8 cellular contexts compared by ENCODE assay signal in genomic region chr10:79068203-79068561, GRCh38. TPM values are rescaled to one million over a fixed set of nuclear protein-coding genes. Genes with fewer than 3 reads are reported as not detected.
DNase-seq lines count a peak whose midpoint lies in the region; ATAC-seq and TF ChIP-seq lines count a peak whose summit lies in the region.

No MANE protein-coding gene starts in this region.

- intact Hi-C loops in activated CD4-positive, alpha-beta memory T cell treated with anti-CD3 and anti-CD28 coated beads for 36 hours (cut with micrococcal nuclease), result loop anchor here (1.0 to 10.0 kb wide), 8 partner anchors 20 to 1036 kb away; partner anchors contain the start of gene RPS24
- intact Hi-C loops in esophagus squamous epithelium (cut with DNase I), result loop anchor here (5.0 kb wide), 2 partner anchors 96 to 129 kb away; no protein-coding TSS in a partner anchor

- H3K27ac Mint-ChIP-seq in activated CD4-positive, alpha-beta memory T cell treated with anti-CD3 and anti-CD28 coated beads for 36 hours, result no peak overlapping the region

- peak overlapping the region; percentile 76 for H3K4me3 Mint-ChIP-seq in activated CD4-positive, alpha-beta memory T cell treated with anti-CD3 and anti-CD28 coated beads for 36 hours

- CTCF ChIA-PET in activated CD4-positive, alpha-beta memory T cell treated with anti-CD3 and anti-CD28 coated beads for 36 hours (lab: Charles Lee), result interaction anchor here (1.2 to 1.4 kb wide), 2 partner anchors 99 to 180 kb away, joined by 3 to 4 read pairs; no protein-coding TSS in a partner anchor

- 0 to 3% methylated on average over 3 to 8 of the region's 17 CpGs for WGBS in esophagus squamous epithelium, 2 donors

- H3K4me1 Mint-ChIP-seq in activated CD4-positive, alpha-beta memory T cell treated with anti-CD3 and anti-CD28 coated beads for 36 hours (ENCODE audit: low read depth), result peaks cover 38% of the 10 kb centered on the region

- H3K36me3 Mint-ChIP-seq in activated CD4-positive, alpha-beta memory T cell treated with anti-CD3 and anti-CD28 coated beads for 36 hours, result no peaks in the 10 kb centered on the region

- H3K27ac ChIP-seq in esophagus squamous epithelium (peak overlapping the region; percentile 97 to 100 (median 98)), foreskin keratinocyte (no peak overlapping the region)

- H3K4me3 ChIP-seq in esophagus squamous epithelium (peak overlapping the region; percentile 84 to 96 (median 86)), retinal pigment epithelial cell (ENCODE audit: low read length) (peak overlapping the region; percentile 55)

- H3K9me3 ChIP-seq in esophagus squamous epithelium, result no peaks in the 10 kb centered on the region

- DNase-seq in AG08396 (ENCODE audit: low spot score) (peak; percentile 44), esophagus squamous epithelium (lab: John Stamatoyannopoulos, UW) (no peak), retinal pigment epithelial cell (ENCODE audit: low read depth) (no peak), foreskin keratinocyte (no peak)
- peak; percentile 47 for DNase-seq in activated CD4-positive, alpha-beta memory T cell treated with anti-CD3 and anti-CD28 coated beads for 36 hours
- no peak for DNase-seq in effector CD4-positive, alpha-beta T cell

- H3K9me3 Mint-ChIP-seq in activated CD4-positive, alpha-beta memory T cell treated with anti-CD3 and anti-CD28 coated beads for 36 hours, result no peaks in the 10 kb centered on the region

- TF ChIP-seq POLR2A in esophagus squamous epithelium (IDR thresholded peaks at IDR 0.05), result no peak

- H3K27me3 ChIP-seq in esophagus squamous epithelium, result no peaks in the 10 kb centered on the region
- H3K27me3 ChIP-seq in foreskin keratinocyte, result no peaks in the 10 kb centered on the region

- POLR2A ChIA-PET in activated CD4-positive, alpha-beta memory T cell treated with anti-CD3 and anti-CD28 coated beads for 36 hours (lab: Charles Lee), result interaction anchor here (1.8 kb wide), 1 partner anchor 94 kb away, joined by 8 read pairs; no protein-coding TSS in a partner anchor

- peaks cover 27 to 48% (median 32%) of the 10 kb centered on the region in 3 donors for H3K4me1 ChIP-seq in esophagus squamous epithelium
- H3K4me1 ChIP-seq in foreskin keratinocyte, result no peaks in the 10 kb centered on the region

- peak; percentile 5 for ATAC-seq in HG03196 (IDR thresholded peaks at IDR 0.05; ENCODE audit: unreplicated experiment)
- ATAC-seq in foreskin keratinocyte, result no peak
- ATAC-seq in GM19452 (IDR thresholded peaks at IDR 0.05; ENCODE audit: unreplicated experiment), result no peak

- H3K36me3 ChIP-seq in esophagus squamous epithelium, result no peaks in the 10 kb centered on the region

- no peaks in the 10 kb centered on the region for H3K27me3 Mint-ChIP-seq in activated CD4-positive, alpha-beta memory T cell treated with anti-CD3 and anti-CD28 coated beads for 36 hours

- TF ChIP-seq CTCF in esophagus squamous epithelium (IDR thresholded peaks at IDR 0.05) (no peak), retinal pigment epithelial cell (conservative IDR thresholded peaks at IDR 0.05; ENCODE audit: low read depth, low read length) (peak; percentile 11), foreskin keratinocyte (conservative IDR thresholded peaks at IDR 0.05) (no peak)

RNA-seq across cellular contexts. Expression of gene ZMIZ1, which starts 0.6 kb away (rescaled TPM):
- total RNA-seq in activated CD4-positive, alpha-beta memory T cell treated with anti-CD3 and anti-CD28 coated beads for 36 hours, result 10 to 100 TPM; 28.5 to 29.2 TPM
- total RNA-seq in esophagus squamous epithelium (10 to 100 TPM; 28.2 to 79.5 (median 40.4) TPM), foreskin keratinocyte (9.5 and 16.6 TPM in 2 replicates)
- 4.2 and 5.9 TPM in 2 replicates for polyA plus RNA-seq in foreskin keratinocyte

Comparison
In these comparisons a context has a peak if more than half of its experiments do, and no peak if none do; other contexts are left out.
1. DNase-seq: peak in AG08396 (single experiment) and activated CD4-positive, alpha-beta memory T cell treated with anti-CD3 and anti-CD28 coated beads for 36 hours (single experiment); none in esophagus squamous epithelium (single experiment), retinal pigment epithelial cell (single experiment), effector CD4-positive, alpha-beta T cell (single experiment) and foreskin keratinocyte (0 of 2).